ENCODE assay signal across 10 cellular contexts in the genomic region with DNA sequence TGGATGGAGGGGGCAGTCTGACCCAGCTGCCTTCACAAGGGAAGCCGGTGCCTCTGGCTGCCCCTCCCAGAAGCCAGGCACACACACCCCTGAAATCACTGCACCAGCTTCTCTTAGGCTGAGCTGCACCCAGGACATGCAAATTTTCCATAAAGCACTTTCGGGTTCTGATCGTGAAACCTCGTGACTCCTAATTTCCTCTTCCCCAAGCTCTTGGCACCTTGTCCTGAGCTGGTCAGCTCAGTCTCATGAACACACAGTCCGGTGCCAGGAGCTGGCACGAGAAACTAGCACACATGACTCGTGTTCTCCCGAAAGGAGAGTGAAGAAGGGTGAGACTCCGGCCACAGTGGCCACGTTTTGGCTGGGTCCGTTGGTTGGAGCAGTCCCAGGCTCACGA. TPM values are rescaled to one million over a fixed set of nuclear protein-coding genes. Genes with fewer than 3 reads are reported as not detected.
DNase-seq lines count a peak whose midpoint lies in the region; ATAC-seq and TF ChIP-seq lines count a peak whose summit lies in the region.
"Had no signal": no experiment of that assay in that cellular context is flagged by ENCODE, and none has a peak within 500 bp of the region (broad histone marks: within the 10 kb centered on the region; RNA-seq: fewer than 3 reads in every experiment).

No MANE protein-coding gene starts in this region.

- TF ChIP-seq EP300 in ovary (IDR thresholded peaks at IDR 0.05), result no peak

- H3K79me2 ChIP-seq in OCI-LY7 (ENCODE audit: insufficient read depth, low read depth, low read length), result peaks cover 55% of the 10 kb centered on the region

- H3K36me3 Mint-ChIP-seq in activated CD4-positive, alpha-beta T cell treated with anti-CD3 and anti-CD28 coated beads, Interleukin-2, amount 10 ng/mL, durations not matched to agents 7 days and 5 days (ENCODE audit: low read depth), result no peaks in the 10 kb centered on the region

- DNase-seq in AG09309 (ENCODE audit: low read depth) (peak; percentile 28), OCI-LY7 (ENCODE audit: low spot score) (peak; percentile 64), fibroblast of the aortic adventitia (ENCODE audit: low read depth) (peak; percentile 93), ovary (peak; percentile 75 to 86 (median 79)), kidney glomerular epithelial cell (lab: John Stamatoyannopoulos, UW) (no peak), activated gamma-delta T cell treated with Interleukin-2 at 50 U/mL for 16 hours (no peak)
- no peak for DNase-seq in activated CD4-positive, alpha-beta T cell treated with anti-CD3 and anti-CD28 coated beads, Interleukin-2, amount 10 ng/mL, durations not matched to agents 7 days and 5 days
- DNase-seq: BE2C had no signal

- POLR2A ChIA-PET in OCI-LY7 (lab: Charles Lee), result interaction anchor here (0.6 to 3.1 kb wide), 5 partner anchors 9 to 131 kb away, joined by 4 to 20 read pairs (median 5); no protein-coding TSS in a partner anchor
- POLR2A ChIA-PET in activated CD4-positive, alpha-beta T cell treated with anti-CD3 and anti-CD28 coated beads, Interleukin-2, amount 10 ng/mL, durations not matched to agents 7 days and 5 days (lab: Charles Lee), result no interaction called here

- H3K4me1 ChIP-seq in OCI-LY7 (ENCODE audit: insufficient read depth, low read length, poor library complexity, severe bottlenecking) (peaks cover 60% of the 10 kb centered on the region), ovary (ENCODE audit: insufficient read depth) (peaks cover 9% of the 10 kb centered on the region)
- H3K4me1 ChIP-seq: BE2C had no signal

- no peaks in the 10 kb centered on the region for H3K27me3 ChIP-seq in ovary

- H3K27me3 Mint-ChIP-seq in activated CD4-positive, alpha-beta T cell treated with anti-CD3 and anti-CD28 coated beads, Interleukin-2, amount 10 ng/mL, durations not matched to agents 7 days and 5 days, result peaks cover 3% of the 10 kb centered on the region

- H2AFZ ChIP-seq in OCI-LY7 (ENCODE audit: low read length), result no peak overlapping the region

- intact Hi-C loops in OCI-LY7 (cut with micrococcal nuclease; ENCODE audit: unreplicated experiment) (loop anchor here (5.0 kb wide), 1 partner anchor 192 kb away; a partner anchor contains a TSS), ovary (cut with DNase I) (loop anchor here in 2 of 4 donors (5.0 kb wide), 1 partner anchor 67 kb away; no protein-coding TSS in a partner anchor)

- CTCF ChIA-PET in OCI-LY7 (lab: Charles Lee; ENCODE audit: unreplicated experiment), result interaction anchor here (0.6 to 0.7 kb wide), 2 partner anchors 9 to 191 kb away, joined by 3 read pairs; no protein-coding TSS in a partner anchor
- CTCF ChIA-PET in activated CD4-positive, alpha-beta T cell treated with anti-CD3 and anti-CD28 coated beads, Interleukin-2, amount 10 ng/mL, durations not matched to agents 7 days and 5 days (lab: Charles Lee), result no interaction called here

- no peak overlapping the region for H3K4me3 Mint-ChIP-seq in activated CD4-positive, alpha-beta T cell treated with anti-CD3 and anti-CD28 coated beads, Interleukin-2, amount 10 ng/mL, durations not matched to agents 7 days and 5 days

- no peak for ATAC-seq in HG02763 (IDR thresholded peaks at IDR 0.05; ENCODE audit: unreplicated experiment)
- ATAC-seq: HCT116 had no signal

- H3K27ac Mint-ChIP-seq in activated CD4-positive, alpha-beta T cell treated with anti-CD3 and anti-CD28 coated beads, Interleukin-2, amount 10 ng/mL, durations not matched to agents 7 days and 5 days, result no peak overlapping the region

- H4K20me1 ChIP-seq in OCI-LY7 (ENCODE audit: insufficient read depth, low read length), result peaks cover 4% of the 10 kb centered on the region; the same call in 1 of the 2 replicates

- H3K4me3 ChIP-seq in AG09309 (ENCODE audit: control insufficient read depth, low read depth, low read length) (no peak overlapping the region), OCI-LY7 (ENCODE audit: low read depth, low read length, poor library complexity, severe bottlenecking) (peak overlapping the region; percentile 57), fibroblast of the aortic adventitia (ENCODE audit: low read depth, low read length) (no peak overlapping the region), ovary (no peak overlapping the region)

- H3K9me3 ChIP-seq in OCI-LY7 (ENCODE audit: low read length) (no peaks in the 10 kb centered on the region), ovary (no peaks in the 10 kb centered on the region)
- H3K9me3 ChIP-seq: BE2C had no signal

- BruUV-seq in OCI-LY7 (replicated peaks; lab: Mats Ljungman, UMichigan), result TSS peak; percentile 31

- no peaks in the 10 kb centered on the region for H3K9me2 ChIP-seq in OCI-LY7 (ENCODE audit: insufficient read depth, low read length)

- WGBS in ovary, 3 donors, result 6 to 10% (median 6%) methylated on average over 12 of the region's 12 CpGs

- peak overlapping the region; percentile 82 for H3K4me2 ChIP-seq in OCI-LY7 (ENCODE audit: low read length)

- peaks cover 7% of the 10 kb centered on the region for H3K4me1 Mint-ChIP-seq in activated CD4-positive, alpha-beta T cell treated with anti-CD3 and anti-CD28 coated beads, Interleukin-2, amount 10 ng/mL, durations not matched to agents 7 days and 5 days

- H3K9me3 Mint-ChIP-seq in activated CD4-positive, alpha-beta T cell treated with anti-CD3 and anti-CD28 coated beads, Interleukin-2, amount 10 ng/mL, durations not matched to agents 7 days and 5 days, result no peaks in the 10 kb centered on the region

- no peak for TF ChIP-seq POLR2A in ovary (IDR thresholded peaks at IDR 0.05)

- peak overlapping the region; percentile 74 for H3K27ac ChIP-seq in OCI-LY7 (ENCODE audit: low read depth, low read length, poor library complexity, severe bottlenecking)
- H3K27ac ChIP-seq in ovary, result peak overlapping the region in 1 of 2 donors; percentile 40

- H3K36me3 ChIP-seq in OCI-LY7 (ENCODE audit: insufficient read depth, low read length), result peaks cover 20% of the 10 kb centered on the region; the same call in 1 of the 2 replicates
- no peaks in the 10 kb centered on the region for H3K36me3 ChIP-seq in ovary
- H3K36me3 ChIP-seq: BE2C had no signal

- TF ChIP-seq CTCF in AG09309 (IDR thresholded peaks at IDR 0.05; ENCODE audit: control insufficient read depth, insufficient read depth, low read depth, low read length, missing control alignments) (no peak), OCI-LY7 (conservative IDR thresholded peaks at IDR 0.05; ENCODE audit: low read length) (no peak), fibroblast of the aortic adventitia (IDR thresholded peaks at IDR 0.05; ENCODE audit: insufficient read depth, low read length) (no peak), ovary (IDR thresholded peaks at IDR 0.05) (no peak)

RNA-seq across cellular contexts. Expression of a gene that starts 9.0 kb away (rescaled TPM):
- 153 and 164 TPM in 2 replicates for total RNA-seq in OCI-LY7 (2014; rRNA removed; shearing (Covaris generic))
- total RNA-seq in OCI-LY7 (2022) (181 and 199 TPM in 2 replicates), fibroblast of the aortic adventitia (ENCODE audit: low replicate concordance) (76.8 and 83.1 TPM in 2 replicates), ovary (10 to 100 TPM; 25.0 to 94.6 (median 60.2) TPM)
- polyA plus RNA-seq in ovary, result 10 to 100 TPM; 33.3 to 66.7 TPM
- total RNA-seq in activated CD4-positive, alpha-beta T cell treated with anti-CD3 and anti-CD28 coated beads, Interleukin-2, amount 10 ng/mL, durations not matched to agents 7 days and 5 days, result 100 to 1,000 TPM; 145 to 163 TPM

Comparison
In these comparisons a context has a peak if more than half of its experiments do, and no peak if none do; other contexts are left out.
1. DNase-seq: peak in AG09309 (single experiment), OCI-LY7 (single experiment), fibroblast of the aortic adventitia (single experiment) and ovary (5 of 5); none in kidney glomerular epithelial cell (single experiment), activated CD4-positive, alpha-beta T cell treated with anti-CD3 and anti-CD28 coated beads, Interleukin-2, amount 10 ng/mL, durations not matched to agents 7 days and 5 days (single experiment) and activated gamma-delta T cell treated with Interleukin-2 at 50 U/mL for 16 hours (single experiment).